21 cellular contexts compared by ENCODE assay signal in the genomic region with DNA sequence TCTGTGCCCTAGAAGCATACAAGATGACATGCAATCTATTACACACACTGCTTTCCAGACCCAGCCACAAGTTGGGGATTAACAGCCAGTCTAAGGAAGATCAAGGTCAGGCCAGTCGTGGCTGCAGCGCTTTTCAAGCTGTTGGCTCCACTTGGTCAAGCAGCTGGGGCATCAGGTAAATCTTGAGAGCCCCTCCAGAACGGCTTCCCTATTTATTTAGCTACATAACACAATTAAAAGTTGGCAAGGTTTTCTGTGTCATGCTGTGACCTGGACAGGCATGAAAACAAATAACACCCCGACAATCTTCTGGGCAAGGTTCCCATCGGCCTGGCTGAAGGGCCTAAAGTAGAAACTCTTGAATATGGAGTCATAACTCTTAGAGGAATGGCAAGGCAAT.
"Had no signal": no experiment of that assay in that cellular context is flagged by ENCODE, and none has a peak within 500 bp of the region (broad histone marks: within the 10 kb centered on the region; RNA-seq: fewer than 3 reads in every experiment).

No MANE protein-coding gene starts in this region.

- DNase-seq: activated CD4-positive, alpha-beta memory T cell treated with anti-CD3 and anti-CD28 coated beads for 36 hours; activated CD4-positive, alpha-beta T cell treated with anti-CD3 and anti-CD28 coated beads for 48 hours; activated effector memory CD4-positive, alpha-beta T cell treated with Interleukin-2 at 50 U/mL for 16 hours; activated naive CD4-positive, alpha-beta T cell treated with anti-CD3 and anti-CD28 coated beads for 36 hours; activated naive CD8-positive, alpha-beta T cell treated with anti-CD3 and anti-CD28 coated beads, Interleukin-2, amount 10 ng/mL, durations not matched to agents 7 days and 5 days; activated T-cell treated with anti-CD3 and anti-CD28 coated beads, Interleukin-2, amount 50 U/mL, for 72 hours; amniotic stem cell; cortex of kidney; endodermal cell; head of caudate nucleus; islet precursor cell; left colon; mammary epithelial cell; natural killer cell; retina; spleen; stimulated activated CD4-positive, alpha-beta T cell treated with anti-CD3 and anti-CD28 coated beads, Interleukin-4, amount 100 ng/mL, for 1 hour; stimulated activated naive CD4-positive, alpha-beta T cell treated with Interleukin-2 at 50 U/mL for 16 hours; T-helper 17 cell had no signal

- H3K4me1 ChIP-seq: spleen had no signal

- H3K9me3 ChIP-seq: gastroesophageal sphincter, spleen, thoracic aorta had no signal

- H3K4me3 ChIP-seq: gastroesophageal sphincter, spleen, thoracic aorta had no signal

- H3K27ac ChIP-seq: gastroesophageal sphincter, spleen, thoracic aorta had no signal

- H3K27me3 ChIP-seq: gastroesophageal sphincter, spleen had no signal

- H3K36me3 ChIP-seq: gastroesophageal sphincter, spleen, thoracic aorta had no signal

- ATAC-seq: activated T-cell treated with anti-CD3 and anti-CD28 coated beads, Interleukin-2, amount 50 U/mL, for 72 hours; gastroesophageal sphincter; left colon; natural killer cell; T-helper 17 cell had no signal
